ENCODE assay signal across 8 cellular contexts in genomic region chr9:124257070-124257864, GRCh38. TPM values are rescaled to one million over a fixed set of nuclear protein-coding genes. Genes with fewer than 3 reads are reported as not detected.
A peak's percentile ranks its signal among the peaks of the same experiment; 100 is the strongest.
DNase-seq lines count a peak whose midpoint lies in the region; ATAC-seq and TF ChIP-seq lines count a peak whose summit lies in the region.

No MANE protein-coding gene starts in this region.

- H3K27ac Mint-ChIP-seq in nephron = peak overlapping the region; percentile 82 to 95 (median 88)

- TF ChIP-seq CTCF in dorsolateral prefrontal cortex (IDR thresholded peaks at IDR 0.05 in 54 of 56, conservative IDR thresholded peaks at IDR 0.05 in 2 of 56; ENCODE audit: low read depth in 1 of 56, partially characterized antibody in 56 of 56) (no peak), nephron (IDR thresholded peaks at IDR 0.05; ENCODE audit: unreplicated experiment in 3 of 3) (no peak)

- peak overlapping the region in 17 of 59 donors; percentile 15 to 74 (median 48) for H3K27ac ChIP-seq in dorsolateral prefrontal cortex

- DNase-seq in EH (ENCODE audit: low read depth) (peak; percentile 37), M059J (ENCODE audit: low read depth) (peak; percentile 46), dorsolateral prefrontal cortex (no peak), activated gamma-delta T cell treated with Interleukin-2 at 50 U/mL for 16 hours (no peak), NCI-H2081 treated with DMSO at 0.1 percent for 48 hours (lab: John Stamatoyannopoulos, UW) (no peak)
- no peak for DNase-seq in activated effector memory CD4-positive, alpha-beta T cell treated with Interleukin-2 at 50 U/mL for 16 hours

- H3K4me1 Mint-ChIP-seq in nephron = peaks cover 49% of the 10 kb centered on the region

- H3K4me3 ChIP-seq in dorsolateral prefrontal cortex = peak overlapping the region in 55 of 59 donors; percentile 14 to 86 (median 50)

- H3K4me3 Mint-ChIP-seq in nephron = peak overlapping the region; percentile 93 to 97 (median 95)

- H3K27me3 Mint-ChIP-seq in nephron (ENCODE audit: low read depth) = no peaks in the 10 kb centered on the region

- intact Hi-C loops in dorsolateral prefrontal cortex (cut with DNase I) = loop anchor here in 1 of 2 donors (5.0 kb wide), 1 partner anchor 35 kb away; no protein-coding TSS in a partner anchor

- H3K9me3 Mint-ChIP-seq in nephron = no peaks in the 10 kb centered on the region

- ATAC-seq in activated CD4-positive, CD25-positive, alpha-beta regulatory T cell treated with anti-CD3 and anti-CD28 coated beads, Interleukin-2, amount 50 U/mL, for 24 hours = no peak

- H3K27me3 ChIP-seq in dorsolateral prefrontal cortex = no peaks in the 10 kb centered on the region

- H3K36me3 Mint-ChIP-seq in nephron (ENCODE audit: low read depth) = no peaks in the 10 kb centered on the region

RNA-seq across cellular contexts. Expression of gene NEK6, which starts 0.5 kb away (rescaled TPM):
- total RNA-seq in M059J (2014; rRNA removed; shearing (Covaris generic)) = 51.3 and 88.5 TPM in 2 replicates
- 100 to 1,000 TPM in 3 of 120 experiments, 10 to 100 TPM in 117; 31.2 to 112 (median 51.6) TPM for total RNA-seq in dorsolateral prefrontal cortex

Comparison
In these comparisons a context has a peak if more than half of its experiments do, and no peak if none do; other contexts are left out.
1. DNase-seq: peak in EH (single experiment) and M059J (single experiment); none in dorsolateral prefrontal cortex (0 of 10), activated gamma-delta T cell treated with Interleukin-2 at 50 U/mL for 16 hours (single experiment), activated effector memory CD4-positive, alpha-beta T cell treated with Interleukin-2 at 50 U/mL for 16 hours (single experiment) and NCI-H2081 treated with DMSO at 0.1 percent for 48 hours (single experiment).